ENCODE assay signal across 21 cellular contexts in the genomic region with DNA sequence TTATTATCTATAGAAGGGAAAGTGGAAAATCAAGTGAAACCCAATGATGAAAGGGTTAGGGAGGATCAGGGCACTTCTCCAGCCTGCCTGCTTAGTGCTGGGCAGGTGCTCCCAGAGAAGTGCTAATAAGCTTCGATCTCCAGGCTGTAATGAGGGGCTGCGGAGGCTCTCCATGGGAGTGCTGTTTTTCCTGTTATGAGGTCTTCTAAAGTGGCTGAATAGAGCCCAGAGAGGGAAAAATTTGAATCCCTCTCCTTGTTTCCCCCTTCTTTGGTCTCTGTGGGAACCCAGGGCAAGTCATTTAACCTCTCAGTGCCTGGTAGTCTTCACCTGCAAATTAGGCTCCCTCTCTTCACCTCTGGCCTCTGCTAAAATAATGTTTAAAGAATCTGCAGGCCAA.
"Had no signal": no experiment of that assay in that cellular context is flagged by ENCODE, and none has a peak within 500 bp of the region (broad histone marks: within the 10 kb centered on the region; RNA-seq: fewer than 3 reads in every experiment).

No MANE protein-coding gene starts in this region.

- H3K4me3 ChIP-seq: dorsolateral prefrontal cortex, hepatocyte, lung, sigmoid colon, thoracic aorta, upper lobe of right lung had no signal

- ATAC-seq: activated CD4-positive, CD25-positive, alpha-beta regulatory T cell treated with anti-CD3 and anti-CD28 coated beads, Interleukin-2, amount 50 U/mL, for 24 hours; activated CD8-positive, alpha-beta T cell treated with anti-CD3 and anti-CD28 coated beads, Interleukin-2, amount 10 ng/mL, durations not matched to agents 7 days and 5 days; activated naive CD8-positive, alpha-beta T cell treated with anti-CD3 and anti-CD28 coated beads, Interleukin-2, amount 50 U/mL, for 24 hours; activated T-cell treated with anti-CD3 and anti-CD28 coated beads, Interleukin-2, amount 50 U/mL, for 4 hours; natural killer cell; stimulated activated memory B cell treated with anti-CD40 and anti-IgM and Interleukin-4, amounts not matched to agents 10 μg/mL and 1 μg/mL and 100 μg/mL, for 72 hours; upper lobe of right lung had no signal

- H3K9me3 Mint-ChIP-seq: activated CD4-positive, alpha-beta T cell treated with anti-CD3 and anti-CD28 coated beads, Interleukin-2, amount 10 ng/mL, durations not matched to agents 7 days and 5 days; activated naive CD4-positive, alpha-beta T cell treated with anti-CD3 and anti-CD28 coated beads for 36 hours; stimulated activated memory B cell treated with anti-CD40 and anti-IgM and Interleukin-4, amounts not matched to agents 10 μg/mL and 1 μg/mL and 100 μg/mL, for 72 hours had no signal

- H3K27ac Mint-ChIP-seq: activated CD4-positive, alpha-beta T cell treated with anti-CD3 and anti-CD28 coated beads, Interleukin-2, amount 10 ng/mL, durations not matched to agents 7 days and 5 days; activated CD8-positive, alpha-beta T cell treated with anti-CD3 and anti-CD28 coated beads, Interleukin-2, amount 10 ng/mL, durations not matched to agents 7 days and 5 days; activated naive CD4-positive, alpha-beta T cell treated with anti-CD3 and anti-CD28 coated beads for 36 hours; activated naive CD8-positive, alpha-beta T cell treated with anti-CD3 and anti-CD28 coated beads, Interleukin-2, amount 50 U/mL, for 24 hours; brain; natural killer cell; stimulated activated memory B cell treated with anti-CD40 and anti-IgM and Interleukin-4, amounts not matched to agents 10 μg/mL and 1 μg/mL and 100 μg/mL, for 72 hours had no signal

- H3K4me2 ChIP-seq: hepatocyte had no signal

- H3K4me3 Mint-ChIP-seq: activated CD4-positive, alpha-beta T cell treated with anti-CD3 and anti-CD28 coated beads, Interleukin-2, amount 10 ng/mL, durations not matched to agents 7 days and 5 days; activated CD8-positive, alpha-beta T cell treated with anti-CD3 and anti-CD28 coated beads, Interleukin-2, amount 10 ng/mL, durations not matched to agents 7 days and 5 days; activated naive CD4-positive, alpha-beta T cell treated with anti-CD3 and anti-CD28 coated beads for 36 hours; activated naive CD8-positive, alpha-beta T cell treated with anti-CD3 and anti-CD28 coated beads, Interleukin-2, amount 50 U/mL, for 24 hours; activated T-cell treated with anti-CD3 and anti-CD28 coated beads, Interleukin-2, amount 50 U/mL, for 4 hours; brain; natural killer cell; stimulated activated memory B cell treated with anti-CD40 and anti-IgM and Interleukin-4, amounts not matched to agents 10 μg/mL and 1 μg/mL and 100 μg/mL, for 72 hours had no signal

- H3K27me3 ChIP-seq: dorsolateral prefrontal cortex, hepatocyte, sigmoid colon, upper lobe of right lung had no signal

- H3K27ac ChIP-seq: dorsolateral prefrontal cortex, hepatocyte, sigmoid colon, thoracic aorta, upper lobe of right lung had no signal

- H3K79me2 ChIP-seq: hepatocyte had no signal

- H3K9me3 ChIP-seq: sigmoid colon, thoracic aorta, upper lobe of right lung had no signal

- H2AFZ ChIP-seq: hepatocyte had no signal

- H3K27me3 Mint-ChIP-seq: activated CD4-positive, alpha-beta T cell treated with anti-CD3 and anti-CD28 coated beads, Interleukin-2, amount 10 ng/mL, durations not matched to agents 7 days and 5 days; activated naive CD8-positive, alpha-beta T cell treated with anti-CD3 and anti-CD28 coated beads, Interleukin-2, amount 50 U/mL, for 24 hours; stimulated activated memory B cell treated with anti-CD40 and anti-IgM and Interleukin-4, amounts not matched to agents 10 μg/mL and 1 μg/mL and 100 μg/mL, for 72 hours had no signal

- H3K36me3 ChIP-seq: sigmoid colon, thoracic aorta, upper lobe of right lung had no signal

- H3K4me1 ChIP-seq: sigmoid colon, upper lobe of right lung had no signal

- H3K4me1 Mint-ChIP-seq: activated CD4-positive, alpha-beta T cell treated with anti-CD3 and anti-CD28 coated beads, Interleukin-2, amount 10 ng/mL, durations not matched to agents 7 days and 5 days; activated naive CD8-positive, alpha-beta T cell treated with anti-CD3 and anti-CD28 coated beads, Interleukin-2, amount 50 U/mL, for 24 hours; natural killer cell; stimulated activated memory B cell treated with anti-CD40 and anti-IgM and Interleukin-4, amounts not matched to agents 10 μg/mL and 1 μg/mL and 100 μg/mL, for 72 hours had no signal

- H3K36me3 Mint-ChIP-seq: brain; natural killer cell; stimulated activated memory B cell treated with anti-CD40 and anti-IgM and Interleukin-4, amounts not matched to agents 10 μg/mL and 1 μg/mL and 100 μg/mL, for 72 hours had no signal

- DNase-seq: activated CD4-positive, alpha-beta T cell treated with anti-CD3 and anti-CD28 coated beads, Interleukin-2, amount 10 ng/mL, durations not matched to agents 7 days and 5 days; activated CD8-positive, alpha-beta T cell treated with anti-CD3 and anti-CD28 coated beads, Interleukin-2, amount 10 ng/mL, durations not matched to agents 7 days and 5 days; activated naive CD4-positive, alpha-beta T cell treated with anti-CD3 and anti-CD28 coated beads for 36 hours; activated naive CD8-positive, alpha-beta T cell treated with anti-CD3 and anti-CD28 coated beads, Interleukin-2, amount 50 U/mL, for 24 hours; activated T-cell treated with anti-CD3 and anti-CD28 coated beads, Interleukin-2, amount 50 U/mL, for 4 hours; anterior cingulate cortex; caudate nucleus; dorsolateral prefrontal cortex; islet precursor cell; natural killer cell; nucleus accumbens; posterior cingulate gyrus; sigmoid colon; stimulated activated CD4-positive, alpha-beta T cell treated with anti-CD3 and anti-CD28 coated beads, Interleukin-4, amount 100 ng/mL, for 4 hours; upper lobe of right lung had no signal
